ENCODE assay signal across 38 cellular contexts in genomic region chr10:116648903-116649302, GRCh38. TPM values are rescaled to one million over a fixed set of nuclear protein-coding genes. Genes with fewer than 3 reads are reported as not detected.
"Had no signal": no experiment of that assay in that cellular context is flagged by ENCODE, and none has a peak within 500 bp of the region (broad histone marks: within the 10 kb centered on the region; RNA-seq: fewer than 3 reads in every experiment).

No MANE protein-coding gene starts in this region.

- H3K4me3 ChIP-seq: MG63 had no signal

- H3K27me3 ChIP-seq: MG63 had no signal

- DNase-seq: Karpas-422, Kasumi-1, MG63, MM.1S, MV-4-11, NCI-H1048, NCI-H1092, NCI-H1092 treated with DMSO at 0.1 percent for 48 hours, NCI-H1105, NCI-H1105 treated with DMSO at 0.1 percent for 48 hours, NCI-H1417, NCI-H1417 treated with DMSO at 0.1 percent for 48 hours, NCI-H1436, NCI-H1436 treated with DMSO at 0.1 percent for 48 hours, NCI-H146, NCI-H1694, NCI-H1694 treated with DMSO at 0.1 percent for 48 hours, NCI-H187, NCI-H187 treated with DMSO at 0.1 percent for 48 hours, NCI-H1930, NCI-H2029, NCI-H2029 treated with DMSO at 0.1 percent for 48 hours, NCI-H2081, NCI-H2081 treated with DMSO at 0.1 percent for 48 hours, NCI-H2107, NCI-H2171, NCI-H2171 treated with DMSO at 0.1 percent for 48 hours, NCI-H2227 treated with DMSO at 0.1 percent for 48 hours, NCI-H226, NCI-H345, NCI-H446, NCI-H446 treated with DMSO at 0.1 percent for 48 hours, NCI-H510A had no signal

- H3K27ac ChIP-seq: KMS-11 had no signal

- H3K36me3 ChIP-seq: MG63 had no signal

RNA-seq across cellular contexts. Expression of gene PNLIPRP2, which starts 28.1 kb away (rescaled TPM):
- total RNA-seq: LHCN-M2, M059J, MCF 10A, NCI-H460 had no signal

RNA-seq across cellular contexts. Expression of gene PNLIPRP1, which starts 58.1 kb away (rescaled TPM):
- total RNA-seq: LHCN-M2, M059J, MCF 10A, NCI-H460 had no signal
